Comparison of ENCODE assay signal across 8 cellular contexts in genomic region chr4:76148142-76148849, GRCh38. TPM values are rescaled to one million over a fixed set of nuclear protein-coding genes. Genes with fewer than 3 reads are reported as not detected.
DNase-seq lines count a peak whose midpoint lies in the region; ATAC-seq and TF ChIP-seq lines count a peak whose summit lies in the region.

TSS of gene NUP54 (minus strand) at chr4:76148397. CDS start at chr4:76148374, 23 bp downstream.

- no peak for TF ChIP-seq CTCF in GM12864 (IDR thresholded peaks at IDR 0.05; ENCODE audit: low read depth, low read length, missing control alignments)
- TF ChIP-seq CTCF in ovary (IDR thresholded peaks at IDR 0.05), result no peak
- TF ChIP-seq CTCF in thyroid gland (IDR thresholded peaks at IDR 0.05), result no peak

- TF ChIP-seq POLR2A in ovary (IDR thresholded peaks at IDR 0.05) (peak; percentile 76), thyroid gland (IDR thresholded peaks at IDR 0.05) (peak; percentile 43 to 82)

- WGBS in ovary, 3 donors, result 0 to 1% (median 1%) methylated on average over 40 to 47 of the region's 47 CpGs
- 0 to 1% methylated on average over 24 to 26 of the region's 47 CpGs for WGBS in thyroid gland, 2 donors

- H3K27ac ChIP-seq in ovary (peak within 1 kb of the TSS; percentile 85 to 92), thyroid gland (peak within 1 kb of the TSS; percentile 81 to 92 (median 84))

- H3K4me1 ChIP-seq in ovary (ENCODE audit: insufficient read depth) (peaks cover 4% of the 10 kb centered on the region), thyroid gland (peaks cover 20 to 23% of the 10 kb centered on the region in 2 donors)

- H3K36me3 ChIP-seq in ovary (no peaks in the 10 kb centered on the region), thyroid gland (peaks cover 0 to 1% of the 10 kb centered on the region in 2 donors)

- DNase-seq in GM12864 (ENCODE audit: low read depth) (peak; percentile 92), NCI-H1417 (lab: John Stamatoyannopoulos, UW) (peak; percentile 94 to 97 (median 97)), SW 1271 (lab: John Stamatoyannopoulos, UW) (peak; percentile 50 to 86), Right ventricle myocardium inferior (ENCODE audit: missing footprints) (peak; percentile 97), ovary (peak; percentile 91 to 95 (median 92)), thyroid gland (peak; percentile 95 to 96)
- DNase-seq in activated naive CD8-positive, alpha-beta T cell treated with anti-CD3 and anti-CD28 coated beads, Interleukin-2, amount 50 U/mL, for 16 hours (ENCODE audit: low read depth, low spot score), result peak; percentile 95

- TF ChIP-seq EP300 in ovary (IDR thresholded peaks at IDR 0.05), result no peak

- H3K9me3 ChIP-seq in ovary, result no peaks in the 10 kb centered on the region
- no peaks in the 10 kb centered on the region for H3K9me3 ChIP-seq in thyroid gland

- ATAC-seq in HG02759 (IDR thresholded peaks at IDR 0.05; ENCODE audit: unreplicated experiment) (peak; percentile 99), Right ventricle myocardium inferior (peak; percentile 99)

- H3K27me3 ChIP-seq in ovary (peaks cover 4% of the 10 kb centered on the region), thyroid gland (no peaks in the 10 kb centered on the region)

- intact Hi-C loops in Right ventricle myocardium inferior (cut with DNase I), result loop anchor here (1.0 kb wide), 1 partner anchor 65 kb away; the partner anchor contains the start of gene SCARB2
- intact Hi-C loops in ovary (cut with DNase I), result no loop called here
- intact Hi-C loops in thyroid gland (cut with DNase I), result no loop called here

- H3K4me3 ChIP-seq in GM12864 (ENCODE audit: low read depth, low read length) (peak within 1 kb of the TSS; percentile 100), ovary (peak within 1 kb of the TSS; percentile 98), thyroid gland (replicated peaks in 1 of 3) (peak within 1 kb of the TSS; percentile 19 to 92 (median 78))

RNA-seq across cellular contexts. Expression of gene NUP54, which starts in this region (rescaled TPM):
- total RNA-seq in Right ventricle myocardium inferior (21.6 TPM), ovary (10 to 100 TPM; 26.1 to 53.8 (median 45.4) TPM), thyroid gland (10 to 100 TPM; 37.7 to 49.7 (median 48.8) TPM)
- polyA plus RNA-seq in ovary, result 10 to 100 TPM; 25.2 to 33.4 TPM

Comparison
In these comparisons a context has a peak if more than half of its experiments do, and no peak if none do; other contexts are left out.
1. Peak in every context shown above with its lines: DNase-seq, ATAC-seq, H3K4me3 ChIP-seq and H3K27ac ChIP-seq.